Comparison of ENCODE assay signal across 10 cellular contexts in genomic region chr2:111219285-111219684, GRCh38.
DNase-seq lines count a peak whose midpoint lies in the region; ATAC-seq and TF ChIP-seq lines count a peak whose summit lies in the region.
"Had no signal": no experiment of that assay in that cellular context is flagged by ENCODE, and none has a peak within 500 bp of the region (broad histone marks: within the 10 kb centered on the region; RNA-seq: fewer than 3 reads in every experiment).

No MANE protein-coding gene starts in this region.

- H3K27ac ChIP-seq in H9 (ENCODE audit: insufficient read length, low read depth, low read length) (no peak overlapping the region), HUES64 (ENCODE audit: low read depth, low read length) (peak overlapping the region; percentile 53; the same call in 1 of the 2 replicates), prostate gland (no peak overlapping the region)

- no CpG with 5 or more reads among the region's 6 CpGs for WGBS in H9 (ENCODE audit: extremely low coverage, insufficient read length, low lambda C conversion rate)
- 48% methylated on average over 6 of the region's 6 CpGs for WGBS in HUES64
- 71% methylated on average over 6 of the region's 6 CpGs for WGBS in prostate gland

- peaks cover 13 to 20% of the 10 kb centered on the region in 2 experiments for H3K4me1 Mint-ChIP-seq in H9

- H3K56ac ChIP-seq in H9 (ENCODE audit: insufficient read length, low read depth, low read length) = no peak overlapping the region

- peaks cover 7% of the 10 kb centered on the region; the same call in 1 of the 2 replicates for H3K27me3 Mint-ChIP-seq in H9 (ENCODE audit: low read depth)

- no peak overlapping the region for H2BK15ac ChIP-seq in H9 (ENCODE audit: low read depth, low read length)

- H2BK20ac ChIP-seq in H9 (ENCODE audit: low read depth, low read length, poor library complexity, severe bottlenecking) = no peak overlapping the region

- ATAC-seq in GM18858 (IDR thresholded peaks at IDR 0.05; ENCODE audit: unreplicated experiment) (peak; percentile 88), sciatic nerve (no peak)

- H2BK120ac ChIP-seq in H9 (ENCODE audit: low read depth, low read length, poor library complexity, severe bottlenecking) = no peak overlapping the region

- no peak for TF ChIP-seq CTCF in H9 (conservative IDR thresholded peaks at IDR 0.05)
- TF ChIP-seq CTCF in prostate gland (IDR thresholded peaks at IDR 0.05) = no peak

- no peak overlapping the region for H4K5ac ChIP-seq in H9 (ENCODE audit: insufficient read length, low read depth, low read length)

- H3K23me2 ChIP-seq in H9 (ENCODE audit: insufficient read length, low read depth, low read length, poor library complexity, severe bottlenecking) = no peaks in the 10 kb centered on the region

- no peak overlapping the region for H4K8ac ChIP-seq in H9 (replicated peaks; ENCODE audit: insufficient read length, low read depth, low read length)

- no peaks in the 10 kb centered on the region for H3K79me2 ChIP-seq in H9 (ENCODE audit: insufficient read depth, low read length)

- intact Hi-C loops in sciatic nerve (cut with DNase I) = loop anchor here (2.0 kb wide), 1 partner anchor 24 kb away; no protein-coding TSS in a partner anchor
- intact Hi-C loops in prostate gland (cut with DNase I) = no loop called here

- H3T11ph ChIP-seq in H9 (ENCODE audit: low read length) = no peak overlapping the region

- H3K18ac ChIP-seq in H9 (ENCODE audit: insufficient read length, low read depth, low read length) = no peak overlapping the region

- H3K4ac ChIP-seq in H9 (ENCODE audit: low read depth, low read length) = no peak overlapping the region

- H4K20me1 ChIP-seq in H9 (ENCODE audit: control insufficient read depth, insufficient read depth, insufficient read length) = no peaks in the 10 kb centered on the region

- peak overlapping the region; percentile 29 for H2AFZ ChIP-seq in H9 (ENCODE audit: low read length)

- peaks cover 20% of the 10 kb centered on the region in 2 experiments for H3K9me3 Mint-ChIP-seq in H9

- no peak for TF ChIP-seq POLR2A in prostate gland (IDR thresholded peaks at IDR 0.05)

- peaks cover 14 to 23% (median 20%) of the 10 kb centered on the region in 3 experiments for H3K36me3 Mint-ChIP-seq in H9 (ENCODE audit: insufficient read depth in 1 of 3, low read depth in 3 of 3)

- H4K91ac ChIP-seq in H9 (ENCODE audit: insufficient read length, low read depth, low read length) = no peak overlapping the region

- H3K9me3 ChIP-seq in H9 (ENCODE audit: control insufficient read depth, low read depth, low read length) = no peaks in the 10 kb centered on the region
- H3K9me3 ChIP-seq in HUES64 (ENCODE audit: insufficient read depth, low read depth, low read length) = peaks cover 12% of the 10 kb centered on the region; the same call in 1 of the 2 replicates
- H3K9me3 ChIP-seq in prostate gland = no peaks in the 10 kb centered on the region

- H3K4me3 ChIP-seq in HUES64 (ENCODE audit: low read length) = no peak overlapping the region
- no peak overlapping the region for H3K4me3 ChIP-seq in prostate gland

- no peak overlapping the region for H3K4me2 ChIP-seq in H9 (ENCODE audit: insufficient read depth, insufficient read length, low read length)

- H2AK5ac ChIP-seq in H9 (ENCODE audit: insufficient read length, low read length) = no peak overlapping the region

- H3K4me1 ChIP-seq in H9 (ENCODE audit: insufficient read depth, low read length) = 0 out of 2 replicates have a peak, but pooled peaks cover 2% of the 10 kb centered on the region
- peaks cover 11% of the 10 kb centered on the region for H3K4me1 ChIP-seq in HUES64 (ENCODE audit: insufficient read depth, low read length)
- no peaks in the 10 kb centered on the region for H3K4me1 ChIP-seq in prostate gland (replicated peaks)

- H3K14ac ChIP-seq in H9 (ENCODE audit: insufficient read depth, low read length) = no peak overlapping the region

- H3K36me3 ChIP-seq in HUES64 (ENCODE audit: insufficient read depth, low read length) (no peaks in the 10 kb centered on the region; the same call in 1 of the 2 replicates), prostate gland (no peaks in the 10 kb centered on the region)

- H3K4me3 Mint-ChIP-seq in H9 = no peak overlapping the region
- H3K4me3 Mint-ChIP-seq: activated naive CD8-positive, alpha-beta T cell had no signal

- no peaks in the 10 kb centered on the region for H3K79me1 ChIP-seq in H9 (ENCODE audit: insufficient read depth, low read depth, low read length, poor library complexity, severe bottlenecking)

- no peak overlapping the region for H2BK12ac ChIP-seq in H9 (ENCODE audit: insufficient read length, low read depth, low read length)

- no peak overlapping the region for H2BK5ac ChIP-seq in H9 (ENCODE audit: insufficient read length, low read length)

- DNase-seq in H9 (peak; percentile 55), iPS-NIHi11 (ENCODE audit: low spot score) (peak; percentile 49), medulla oblongata (ENCODE audit: extremely low spot score) (no peak), NCI-H146 (lab: John Stamatoyannopoulos, UW) (no peak), sciatic nerve (ENCODE audit: low spot score) (no peak), prostate gland (ENCODE audit: low spot score) (no peak)
- DNase-seq: hippocampal formation had no signal

- peak overlapping the region in 2 of 3 experiments; percentile 46 to 86; a peak in 3 of 7 replicates for H3K27ac Mint-ChIP-seq in H9
- H3K27ac Mint-ChIP-seq: activated naive CD8-positive, alpha-beta T cell had no signal

- H3K9ac ChIP-seq in H9 (ENCODE audit: extremely low read depth, insufficient read length, low read length) = no peak overlapping the region
- peak overlapping the region; percentile 29; the same call in 1 of the 2 replicates for H3K9ac ChIP-seq in HUES64 (ENCODE audit: low read depth, low read length)

- H3K27me3 ChIP-seq in H9 (ENCODE audit: insufficient read depth, low read length) = no peaks in the 10 kb centered on the region
- no peaks in the 10 kb centered on the region for H3K27me3 ChIP-seq in HUES64 (ENCODE audit: insufficient read depth, low read length)
- no peaks in the 10 kb centered on the region for H3K27me3 ChIP-seq in prostate gland (replicated peaks; ENCODE audit: insufficient read depth)

- no peak overlapping the region for H3K23ac ChIP-seq in H9 (ENCODE audit: insufficient read length, low read depth, low read length)

Comparison
In these comparisons a context has a peak if more than half of its experiments do, and no peak if none do; other contexts are left out.
1. DNase-seq: peak in H9 (single experiment) and iPS-NIHi11 (single experiment); none in medulla oblongata (single experiment), NCI-H146 (single experiment), sciatic nerve (single experiment) and prostate gland (single experiment).